ENCODE assay signal across 8 cellular contexts in genomic region chr12:53676715-53677611, GRCh38. TPM values are rescaled to one million over a fixed set of nuclear protein-coding genes. Genes with fewer than 3 reads are reported as not detected.
DNase-seq lines count a peak whose midpoint lies in the region; ATAC-seq and TF ChIP-seq lines count a peak whose summit lies in the region.

No MANE protein-coding gene starts in this region.

- H3K36me3 Mint-ChIP-seq in activated CD8-positive, alpha-beta memory T cell treated with anti-CD3 and anti-CD28 coated beads, Interleukin-2, amount 10 ng/mL, durations not matched to agents 7 days and 5 days, result peaks cover 15% of the 10 kb centered on the region

- H3K4me1 ChIP-seq in HUES6 (ENCODE audit: control insufficient read depth, insufficient read depth, low read length) (peaks cover 18% of the 10 kb centered on the region), suprapubic skin (peaks cover 29% of the 10 kb centered on the region)

- H3K4me3 ChIP-seq in AG09309 (ENCODE audit: control insufficient read depth, low read depth, low read length) (peak overlapping the region; percentile 31), HUES6 (ENCODE audit: low read depth, low read length) (peak overlapping the region; percentile 82), suprapubic skin (peak overlapping the region; percentile 63)

- H3K27ac ChIP-seq in HUES6 (ENCODE audit: low read depth, low read length) (peak overlapping the region; percentile 86), suprapubic skin (peak overlapping the region; percentile 89)

- no peak for TF ChIP-seq POLR2A in suprapubic skin (IDR thresholded peaks at IDR 0.05)

- TF ChIP-seq CTCF in AG09309 (IDR thresholded peaks at IDR 0.05; ENCODE audit: control insufficient read depth, insufficient read depth, low read depth, low read length, missing control alignments) (no peak), suprapubic skin (IDR thresholded peaks at IDR 0.05) (no peak)

- H3K27me3 ChIP-seq in HUES6 (ENCODE audit: control insufficient read depth, insufficient read depth, low read length) (no peaks in the 10 kb centered on the region; the same call in 1 of the 2 replicates), suprapubic skin (no peaks in the 10 kb centered on the region)

- peak overlapping the region; percentile 87 for H3K4me3 Mint-ChIP-seq in activated CD8-positive, alpha-beta memory T cell treated with anti-CD3 and anti-CD28 coated beads, Interleukin-2, amount 10 ng/mL, durations not matched to agents 7 days and 5 days

- no peak for ATAC-seq in activated CD8-positive, alpha-beta memory T cell treated with anti-CD3 and anti-CD28 coated beads, Interleukin-2, amount 10 ng/mL, durations not matched to agents 7 days and 5 days
- peak; percentile 4 for ATAC-seq in esophagus mucosa
- ATAC-seq in GM19328 (IDR thresholded peaks at IDR 0.05; ENCODE audit: unreplicated experiment), result no peak

- H3K9me3 ChIP-seq in HUES6 (ENCODE audit: control insufficient read depth, insufficient read depth, low read depth, low read length), result no peaks in the 10 kb centered on the region
- no peaks in the 10 kb centered on the region for H3K9me3 ChIP-seq in suprapubic skin

- no peak for TF ChIP-seq EP300 in suprapubic skin (IDR thresholded peaks at IDR 0.05)

- peaks cover 30% of the 10 kb centered on the region for H3K27me3 Mint-ChIP-seq in activated CD8-positive, alpha-beta memory T cell treated with anti-CD3 and anti-CD28 coated beads, Interleukin-2, amount 10 ng/mL, durations not matched to agents 7 days and 5 days

- H3K9ac ChIP-seq in HUES6 (ENCODE audit: low read length), result peak overlapping the region; percentile 73

- H3K4me1 Mint-ChIP-seq in activated CD8-positive, alpha-beta memory T cell treated with anti-CD3 and anti-CD28 coated beads, Interleukin-2, amount 10 ng/mL, durations not matched to agents 7 days and 5 days, result peaks cover 35% of the 10 kb centered on the region

- peak overlapping the region; percentile 90 for H3K27ac Mint-ChIP-seq in activated CD8-positive, alpha-beta memory T cell treated with anti-CD3 and anti-CD28 coated beads, Interleukin-2, amount 10 ng/mL, durations not matched to agents 7 days and 5 days

- H3K36me3 ChIP-seq in HUES6 (ENCODE audit: control insufficient read depth, insufficient read depth, low read length) (peaks cover 21% of the 10 kb centered on the region), suprapubic skin (peaks cover 15% of the 10 kb centered on the region)

- CTCF ChIA-PET in activated CD8-positive, alpha-beta memory T cell treated with anti-CD3 and anti-CD28 coated beads, Interleukin-2, amount 10 ng/mL, durations not matched to agents 7 days and 5 days (lab: Charles Lee), result interaction anchor here (0.5 to 7.2 kb wide), 17 partner anchors 9 to 175 kb away, joined by 3 to 77 read pairs (median 6); partner anchors contain the start of genes CALCOCO1 and TARBP2

- no peaks in the 10 kb centered on the region for H3K9me3 Mint-ChIP-seq in activated CD8-positive, alpha-beta memory T cell treated with anti-CD3 and anti-CD28 coated beads, Interleukin-2, amount 10 ng/mL, durations not matched to agents 7 days and 5 days (ENCODE audit: low read depth)

- no peak for DNase-seq in AG09309 (ENCODE audit: low read depth)
- DNase-seq in activated CD8-positive, alpha-beta memory T cell treated with anti-CD3 and anti-CD28 coated beads, Interleukin-2, amount 10 ng/mL, durations not matched to agents 7 days and 5 days, result no peak
- DNase-seq in middle frontal gyrus (ENCODE audit: extremely low spot score, low spot score), result peak; percentile 32
- peak; percentile 73 to 82 for DNase-seq in suprapubic skin (ENCODE audit: low spot score in 2 of 2)
- no peak for DNase-seq in SIG-M5 treated with dmso at 0.1 percent for 504 hours (lab: John Stamatoyannopoulos, UW; ENCODE audit: unreplicated experiment)

- 6% methylated on average over 59 of the region's 59 CpGs for WGBS in suprapubic skin

RNA-seq across cellular contexts. Expression of gene ATP5MC2, which starts 1.1 kb away (rescaled TPM):
- 100 to 1,000 TPM; 253 to 333 TPM for total RNA-seq in activated CD8-positive, alpha-beta memory T cell treated with anti-CD3 and anti-CD28 coated beads, Interleukin-2, amount 10 ng/mL, durations not matched to agents 7 days and 5 days
- total RNA-seq in esophagus mucosa, result 246 TPM
- total RNA-seq in suprapubic skin, result 100 to 1,000 TPM; 232 to 381 (median 315) TPM

RNA-seq across cellular contexts. Expression of gene CALCOCO1, which starts 50.3 kb away (rescaled TPM):
- 10 to 100 TPM; 39.0 to 40.0 TPM for total RNA-seq in activated CD8-positive, alpha-beta memory T cell treated with anti-CD3 and anti-CD28 coated beads, Interleukin-2, amount 10 ng/mL, durations not matched to agents 7 days and 5 days
- total RNA-seq in esophagus mucosa (34.6 TPM), suprapubic skin (100 to 1,000 TPM; 287 to 729 (median 317) TPM)

RNA-seq across cellular contexts. Expression of gene ATF7, which starts 50.8 kb away (rescaled TPM):
- total RNA-seq in activated CD8-positive, alpha-beta memory T cell treated with anti-CD3 and anti-CD28 coated beads, Interleukin-2, amount 10 ng/mL, durations not matched to agents 7 days and 5 days, result 10 to 100 TPM; 24.6 to 33.8 TPM
- 29.7 TPM for total RNA-seq in esophagus mucosa
- total RNA-seq in suprapubic skin, result 10 to 100 TPM; 26.7 to 60.7 (median 40.5) TPM

Comparison
In these comparisons a context has a peak if more than half of its experiments do, and no peak if none do; other contexts are left out.
1. DNase-seq: peak in middle frontal gyrus (single experiment) and suprapubic skin (2 of 2); none in AG09309 (single experiment), activated CD8-positive, alpha-beta memory T cell treated with anti-CD3 and anti-CD28 coated beads, Interleukin-2, amount 10 ng/mL, durations not matched to agents 7 days and 5 days (single experiment) and SIG-M5 treated with dmso at 0.1 percent for 504 hours (single experiment).
2. H3K4me3 ChIP-seq: peak in every context shown above with its lines; median percentile 82 in HUES6; 63 in suprapubic skin; 31 in AG09309.